8 cellular contexts compared by ENCODE assay signal in the genomic region with DNA sequence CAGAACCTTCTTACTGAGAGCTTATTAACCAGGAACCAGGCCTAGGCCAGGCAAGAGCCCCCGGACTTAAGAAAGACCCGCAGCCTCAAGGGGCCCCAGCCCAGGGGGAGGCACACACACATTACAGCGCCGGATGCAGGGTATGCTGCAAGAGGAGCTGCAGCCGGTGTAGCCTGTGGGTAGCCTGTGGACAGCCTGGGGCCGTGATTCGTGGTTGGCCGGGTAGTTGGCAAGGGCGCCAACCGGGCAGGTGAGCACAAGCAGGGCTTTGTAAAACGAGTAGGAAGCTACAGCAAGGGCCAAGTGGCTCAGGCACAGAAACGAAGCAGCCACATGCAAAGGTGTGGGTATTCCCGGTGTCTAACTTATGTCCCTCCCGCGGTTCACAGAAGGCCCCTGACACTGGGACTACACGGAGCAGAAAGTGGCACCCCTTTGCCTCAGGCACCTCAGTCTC. TPM values are rescaled to one million over a fixed set of nuclear protein-coding genes. Genes with fewer than 3 reads are reported as not detected.
A peak's percentile ranks its signal among the peaks of the same experiment; 100 is the strongest.
DNase-seq lines count a peak whose midpoint lies in the region; ATAC-seq, FAIRE-seq and TF ChIP-seq lines count a peak whose summit lies in the region.

No MANE protein-coding gene starts in this region.

- no peaks in the 10 kb centered on the region for H3K27me3 ChIP-seq in DND-41 (ENCODE audit: insufficient read depth, low read length, poor library complexity)
- no peaks in the 10 kb centered on the region for H3K27me3 ChIP-seq in colonic mucosa
- no peaks in the 10 kb centered on the region for H3K27me3 ChIP-seq in parathyroid adenoma (ENCODE audit: control insufficient read depth, insufficient read depth, low read length)
- H3K27me3 ChIP-seq in SJCRH30 = no peaks in the 10 kb centered on the region

- TF ChIP-seq CTCF in DND-41 (IDR thresholded peaks at IDR 0.05; ENCODE audit: borderline replicate concordance, extremely low read depth, low read length, poor library complexity, severe bottlenecking) = no peak
- no peak for TF ChIP-seq CTCF in colonic mucosa (IDR thresholded peaks at IDR 0.05)
- TF ChIP-seq CTCF in parathyroid adenoma (IDR thresholded peaks at IDR 0.05) = no peak

- peaks cover 26% of the 10 kb centered on the region for H3K4me1 ChIP-seq in DND-41 (ENCODE audit: insufficient read depth, low read length)
- H3K4me1 ChIP-seq in colonic mucosa = no peaks in the 10 kb centered on the region
- H3K4me1 ChIP-seq in parathyroid adenoma = no peaks in the 10 kb centered on the region
- no peaks in the 10 kb centered on the region for H3K4me1 ChIP-seq in SJCRH30

- intact Hi-C loops in colonic mucosa (cut with DNase I) = loop anchor here (10.0 kb wide), 1 partner anchor 191 kb away; no protein-coding TSS in a partner anchor

- no peak overlapping the region for H2AFZ ChIP-seq in DND-41 (ENCODE audit: low read depth, low read length)
- H2AFZ ChIP-seq in parathyroid adenoma = peak overlapping the region; percentile 70

- H3K79me2 ChIP-seq in DND-41 (ENCODE audit: insufficient read depth, low read length) (peaks cover 5% of the 10 kb centered on the region), parathyroid adenoma (no peaks in the 10 kb centered on the region)

- H3K9ac ChIP-seq in DND-41 (ENCODE audit: low read depth, low read length) (no peak overlapping the region), colonic mucosa (ENCODE audit: low read depth in 2 of 2, low read length in 2 of 2) (peak overlapping the region; percentile 58 to 63), parathyroid adenoma (no peak overlapping the region)

- no peak for ATAC-seq in DND-41 (ENCODE audit: insufficient read depth, low read depth)
- peak; percentile 34 for ATAC-seq in GM21619 (IDR thresholded peaks at IDR 0.05; ENCODE audit: unreplicated experiment)

- DNase-seq in DND-41 (no peak), NCI-H2107 treated with DMSO at 0.1 percent for 48 hours (lab: John Stamatoyannopoulos, UW; ENCODE audit: unreplicated experiment) (peak; percentile 15), colonic mucosa (peak; percentile 35), NCI-H226 (no peak), SJCRH30 (no peak), RCC 7860 (ENCODE audit: low spot score) (no peak)

- H3K27ac ChIP-seq in DND-41 (ENCODE audit: low read length) (peak overlapping the region; percentile 29; the same call in 1 of the 2 replicates), colonic mucosa (peak overlapping the region; percentile 23), parathyroid adenoma (no peak overlapping the region), SJCRH30 (no peak overlapping the region)

- H3K36me3 ChIP-seq in DND-41 (ENCODE audit: insufficient read depth, low read length) (peaks cover 54% of the 10 kb centered on the region), colonic mucosa (no peaks in the 10 kb centered on the region), parathyroid adenoma (ENCODE audit: control insufficient read depth, insufficient read depth, low read length) (no peaks in the 10 kb centered on the region), SJCRH30 (peaks cover 10% of the 10 kb centered on the region)

- no peak for FAIRE-seq in RCC 7860 (lab: Jason Lieb, UNC)

- no peaks in the 10 kb centered on the region for H4K20me1 ChIP-seq in DND-41 (ENCODE audit: insufficient read depth, low read length)

- H3K4me3 ChIP-seq in DND-41 (ENCODE audit: low read depth in 1 of 2, low read length in 2 of 2) (no peak overlapping the region), colonic mucosa (peak overlapping the region; percentile 67), parathyroid adenoma (ENCODE audit: low read depth, low read length) (no peak overlapping the region), SJCRH30 (no peak overlapping the region)

- H3K4me2 ChIP-seq in DND-41 (ENCODE audit: insufficient read depth, low read length) (no peak overlapping the region), parathyroid adenoma (ENCODE audit: low read length) (no peak overlapping the region)

- H3K9me3 ChIP-seq in DND-41 (ENCODE audit: insufficient read depth, low read length, severe bottlenecking) (no peaks in the 10 kb centered on the region), colonic mucosa (no peaks in the 10 kb centered on the region), parathyroid adenoma (ENCODE audit: control insufficient read depth, low read length) (no peaks in the 10 kb centered on the region), SJCRH30 (replicated peaks) (no peaks in the 10 kb centered on the region)

RNA-seq across cellular contexts. Expression of a gene that starts 40.6 kb away (rescaled TPM):
- 1 to 10 TPM in 1 of 2 donors, under 1 TPM in 1; 0.74 to 2.1 TPM for total RNA-seq in colonic mucosa
- 59.9 and 63.1 TPM in 2 replicates for total RNA-seq in SJCRH30 (2014; rRNA removed; shearing (Covaris generic))

Comparison
In these comparisons a context has a peak if more than half of its experiments do, and no peak if none do; other contexts are left out.
1. DNase-seq: peak in NCI-H2107 treated with DMSO at 0.1 percent for 48 hours (single experiment) and colonic mucosa (single experiment); none in DND-41 (single experiment), NCI-H226 (single experiment), SJCRH30 (0 of 2) and RCC 7860 (single experiment).
2. H3K27ac ChIP-seq: peak in DND-41 (single experiment) and colonic mucosa (single experiment); none in parathyroid adenoma (single experiment) and SJCRH30 (single experiment).
3. H3K9ac ChIP-seq: peak in colonic mucosa (2 of 2); none in DND-41 (single experiment) and parathyroid adenoma (single experiment).
4. RNA of a gene that starts 40.6 kb away (total RNA-seq): 59.9 to 63.1 TPM in SJCRH30; 0.74 to 2.1 TPM in colonic mucosa; every median in the first group is over 10 times any median in the second.